Comparison of ENCODE assay signal across 13 cellular contexts in the genomic region with DNA sequence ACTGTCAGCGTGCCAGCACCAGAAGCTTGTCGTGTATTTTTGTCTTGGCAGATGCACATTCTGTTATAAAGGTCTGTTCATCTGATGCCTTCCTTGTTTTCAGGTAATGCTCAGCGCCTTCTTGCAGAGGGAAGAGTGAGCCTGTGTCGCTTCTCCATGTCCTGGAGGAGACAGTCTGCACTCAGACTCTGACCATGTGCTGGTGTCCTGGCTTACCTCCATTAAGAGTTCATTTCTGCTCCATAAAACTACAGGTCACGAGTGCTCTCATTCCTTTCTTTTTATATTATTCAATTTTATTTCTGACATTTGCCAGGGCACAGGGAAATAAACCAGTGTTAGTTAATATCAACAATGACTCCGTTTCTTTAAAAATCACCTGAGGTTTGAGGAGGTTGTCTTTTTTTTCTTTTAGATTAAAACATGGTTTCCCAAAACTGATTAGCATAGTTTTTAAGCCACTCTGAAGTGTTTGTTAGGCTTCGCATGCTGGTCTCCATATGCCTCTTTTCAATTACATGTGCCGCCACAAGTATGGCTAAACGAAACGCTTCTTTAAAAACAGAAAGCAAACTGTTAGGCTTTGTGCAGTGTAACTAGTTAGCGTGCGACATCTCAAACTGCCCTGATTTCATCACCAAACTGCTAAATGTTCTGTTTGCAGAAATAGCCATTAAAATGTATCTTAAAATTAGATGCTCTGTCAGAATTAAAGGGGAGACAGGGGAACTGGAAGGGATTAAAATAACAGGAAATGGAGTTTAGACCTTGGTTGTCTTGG.
A peak's percentile ranks its signal among the peaks of the same experiment; 100 is the strongest.
DNase-seq lines count a peak whose midpoint lies in the region; ATAC-seq and TF ChIP-seq lines count a peak whose summit lies in the region.
"Had no signal": no experiment of that assay in that cellular context is flagged by ENCODE, and none has a peak within 500 bp of the region (broad histone marks: within the 10 kb centered on the region; RNA-seq: fewer than 3 reads in every experiment).

No MANE protein-coding gene starts in this region.

- H3K4me3 ChIP-seq in left ventricle myocardium inferior = peak overlapping the region; percentile 4
- H3K4me3 ChIP-seq in subcutaneous abdominal adipose tissue (ENCODE audit: low read depth in 1 of 5, low read length in 5 of 5) = peak overlapping the region in 3 of 5 donors; percentile 33 to 45 (median 34)
- H3K4me3 ChIP-seq in right lobe of liver = no peak overlapping the region
- H3K4me3 ChIP-seq: spleen had no signal

- no peaks in the 10 kb centered on the region for H3K27me3 ChIP-seq in left ventricle myocardium inferior (ENCODE audit: low read depth)
- H3K27me3 ChIP-seq in subcutaneous abdominal adipose tissue (ENCODE audit: control insufficient read depth in 5 of 5, insufficient read depth in 4 of 5, low read length in 5 of 5) = no peaks in the 10 kb centered on the region
- H3K27me3 ChIP-seq in right lobe of liver = no peaks in the 10 kb centered on the region
- H3K27me3 ChIP-seq: spleen had no signal

- H3K4me1 ChIP-seq in left ventricle myocardium inferior = peaks cover 5% of the 10 kb centered on the region
- peaks cover 0 to 18% (median 8%) of the 10 kb centered on the region in 5 donors for H3K4me1 ChIP-seq in subcutaneous abdominal adipose tissue (ENCODE audit: control insufficient read depth in 5 of 5, insufficient read depth in 5 of 5, low read length in 5 of 5)
- no peaks in the 10 kb centered on the region for H3K4me1 ChIP-seq in right lobe of liver
- H3K4me1 ChIP-seq: spleen had no signal

- H3K9me3 ChIP-seq in left ventricle myocardium inferior (replicated peaks) (no peaks in the 10 kb centered on the region), subcutaneous abdominal adipose tissue (ENCODE audit: control insufficient read depth in 5 of 5, low read length in 5 of 5) (no peaks in the 10 kb centered on the region), right lobe of liver (no peaks in the 10 kb centered on the region)
- H3K9me3 ChIP-seq: spleen had no signal

- peak; percentile 14 for DNase-seq in ELR (ENCODE audit: low read depth)
- peak; percentile 71 for DNase-seq in SK-N-DZ (ENCODE audit: low spot score)
- DNase-seq in left ventricle myocardium inferior = no peak
- no peak for DNase-seq in activated naive CD4-positive, alpha-beta T cell treated with Interleukin-2 at 50 U/mL for 16 hours
- no peak for DNase-seq in right lobe of liver
- DNase-seq: activated CD4-positive, CD25-positive, alpha-beta regulatory T cell; NCI-H526 treated with DMSO at 0.1 percent for 48 hours; SIG-M5; spleen had no signal

- 59% methylated on average over 11 of the region's 12 CpGs for WGBS in right lobe of liver (ENCODE audit: insufficient coverage, low coverage, low lambda C conversion rate, missing lambda C conversion rate)

- H3K27ac ChIP-seq in left ventricle myocardium inferior (replicated peaks) = no peak overlapping the region
- H3K27ac ChIP-seq in subcutaneous abdominal adipose tissue (ENCODE audit: low read depth, low read length) = no peak overlapping the region
- H3K27ac ChIP-seq in right lobe of liver = no peak overlapping the region
- H3K27ac ChIP-seq: C4-2B, spleen had no signal

- no peak overlapping the region for H3K9ac ChIP-seq in subcutaneous abdominal adipose tissue (ENCODE audit: low read length in 5 of 5)

- intact Hi-C loops in left ventricle myocardium inferior (cut with micrococcal nuclease) = no loop called here
- intact Hi-C loops in right lobe of liver (cut with DNase I) = no loop called here

- no peak for ATAC-seq in activated CD4-positive, CD25-positive, alpha-beta regulatory T cell treated with anti-CD3 and anti-CD28 coated beads, Interleukin-2, amount 50 U/mL, for 24 hours
- ATAC-seq in GM19463 (IDR thresholded peaks at IDR 0.05; ENCODE audit: unreplicated experiment) (no peak), right lobe of liver (no peak)

- no peak for TF ChIP-seq POLR2A in right lobe of liver (IDR thresholded peaks at IDR 0.05)

- TF ChIP-seq CTCF in left ventricle myocardium inferior (IDR thresholded peaks at IDR 0.05; ENCODE audit: borderline replicate concordance) (no peak), right lobe of liver (IDR thresholded peaks at IDR 0.05) (no peak)

- H3K36me3 ChIP-seq in left ventricle myocardium inferior = no peaks in the 10 kb centered on the region
- no peaks in the 10 kb centered on the region for H3K36me3 ChIP-seq in subcutaneous abdominal adipose tissue (ENCODE audit: control insufficient read depth in 5 of 5, insufficient read depth in 5 of 5, low read length in 5 of 5)
- no peaks in the 10 kb centered on the region for H3K36me3 ChIP-seq in right lobe of liver
- H3K36me3 ChIP-seq: spleen had no signal

Comparison
In these comparisons a context has a peak if more than half of its experiments do, and no peak if none do; other contexts are left out.
1. DNase-seq: peak in ELR (single experiment) and SK-N-DZ (single experiment); none in left ventricle myocardium inferior (single experiment), activated naive CD4-positive, alpha-beta T cell treated with Interleukin-2 at 50 U/mL for 16 hours (single experiment) and right lobe of liver (0 of 3).
2. H3K4me3 ChIP-seq: peak in left ventricle myocardium inferior (single experiment) and subcutaneous abdominal adipose tissue (3 of 5); none in right lobe of liver (0 of 3).